In genomic region chr1:229207916-229208315, GRCh38 we compare ENCODE assay signal across 15 cellular contexts.
A peak's percentile ranks its signal among the peaks of the same experiment; 100 is the strongest.
DNase-seq lines count a peak whose midpoint lies in the region; ATAC-seq and TF ChIP-seq lines count a peak whose summit lies in the region.
"Had no signal": no experiment of that assay in that cellular context is flagged by ENCODE, and none has a peak within 500 bp of the region (broad histone marks: within the 10 kb centered on the region; RNA-seq: fewer than 3 reads in every experiment).

No MANE protein-coding gene starts in this region.

- WGBS in hepatocyte (ENCODE audit: low lambda C conversion rate, missing lambda C conversion rate), result 76% methylated on average over 3 of the region's 3 CpGs
- 80% methylated on average over 3 of the region's 3 CpGs for WGBS in smooth muscle cell (ENCODE audit: low lambda C conversion rate)
- WGBS in psoas muscle, 3 donors, result 90 to 95% (median 92%) methylated on average over 3 of the region's 3 CpGs

- H3K9ac ChIP-seq in smooth muscle cell (ENCODE audit: low read depth), result no peak overlapping the region

- H3K27me3 Mint-ChIP-seq in Caco-2 (ENCODE audit: insufficient read depth, unreplicated experiment), result no peaks in the 10 kb centered on the region

- no peak overlapping the region for H3K4me3 Mint-ChIP-seq in Caco-2 (ENCODE audit: unreplicated experiment)
- H3K4me3 Mint-ChIP-seq: CD14-positive monocyte; CD8-positive, alpha-beta T cell; HFFc6 had no signal

- no TSS peak for BruUV-seq in Caco-2 (replicated peaks; lab: Mats Ljungman, UMichigan)

- H3K4me2 ChIP-seq in hepatocyte, result no peak overlapping the region
- H3K4me2 ChIP-seq in smooth muscle cell, result peak overlapping the region; percentile 72

- H3K79me2 ChIP-seq in hepatocyte (no peaks in the 10 kb centered on the region), smooth muscle cell (ENCODE audit: low read depth) (no peaks in the 10 kb centered on the region)

- CTCF ChIA-PET in Caco-2 (lab: Charles Lee), result no interaction called here

- ATAC-seq in HG02678 (IDR thresholded peaks at IDR 0.05; ENCODE audit: unreplicated experiment) (no peak), psoas muscle (no peak), GM21717 (IDR thresholded peaks at IDR 0.05; ENCODE audit: unreplicated experiment) (no peak)
- ATAC-seq: CD8-positive, alpha-beta T cell; GM12878 had no signal

- peaks cover 46% of the 10 kb centered on the region for H3K4me1 ChIP-seq in Caco-2
- H3K4me1 ChIP-seq in hepatocyte (ENCODE audit: insufficient read depth), result peaks cover 58% of the 10 kb centered on the region
- H3K4me1 ChIP-seq in smooth muscle cell (ENCODE audit: low read depth), result peaks cover 29% of the 10 kb centered on the region
- peaks cover 7% of the 10 kb centered on the region for H3K4me1 ChIP-seq in psoas muscle

- H3K27me3 ChIP-seq in Caco-2 (replicated peaks; ENCODE audit: control insufficient read depth, insufficient read depth, low read length) (no peaks in the 10 kb centered on the region), hepatocyte (no peaks in the 10 kb centered on the region), smooth muscle cell (ENCODE audit: low read depth) (no peaks in the 10 kb centered on the region), psoas muscle (ENCODE audit: insufficient read depth in 3 of 3, low read length in 2 of 3) (no peaks in the 10 kb centered on the region)
- H3K27me3 ChIP-seq: BE2C had no signal

- POLR2A ChIA-PET in Caco-2 (lab: Charles Lee), result no interaction called here

- H3K36me3 Mint-ChIP-seq in Caco-2 (ENCODE audit: insufficient read depth, unreplicated experiment), result peaks cover 6% of the 10 kb centered on the region
- H3K36me3 Mint-ChIP-seq: CD14-positive monocyte; CD8-positive, alpha-beta T cell had no signal

- H3F3A ChIP-seq in smooth muscle cell (ENCODE audit: low read depth), result peaks cover 36% of the 10 kb centered on the region

- H3K9me3 ChIP-seq in Caco-2 (no peaks in the 10 kb centered on the region), hepatocyte (ENCODE audit: low read depth) (no peaks in the 10 kb centered on the region), smooth muscle cell (replicated peaks; ENCODE audit: low read depth) (no peaks in the 10 kb centered on the region), psoas muscle (no peaks in the 10 kb centered on the region)
- H3K9me3 ChIP-seq: BE2C had no signal

- intact Hi-C loops in Caco-2 (cut with micrococcal nuclease; ENCODE audit: unreplicated experiment), result no loop called here
- intact Hi-C loops in psoas muscle (cut with DNase I), result no loop called here

- no peak for TF ChIP-seq CTCF in 22Rv1 (IDR thresholded peaks at IDR 0.05)
- no peak for TF ChIP-seq CTCF in Caco-2 (IDR thresholded peaks at IDR 0.05; ENCODE audit: insufficient read depth in 1 of 2, low read depth in 1 of 2, low read length in 1 of 2, severe bottlenecking in 1 of 2, unreplicated experiment in 1 of 2)
- TF ChIP-seq CTCF in hepatocyte (IDR thresholded peaks at IDR 0.05; ENCODE audit: poor library complexity), result no peak
- TF ChIP-seq CTCF in smooth muscle cell (IDR thresholded peaks at IDR 0.05; ENCODE audit: borderline replicate concordance, insufficient read depth, poor library complexity, severe bottlenecking), result no peak
- no peak for TF ChIP-seq CTCF in psoas muscle (IDR thresholded peaks at IDR 0.05)

- H3K4me3 ChIP-seq in Caco-2 (ENCODE audit: low read depth, low read length), result no peak overlapping the region
- H3K4me3 ChIP-seq in hepatocyte, result no peak overlapping the region
- no peak overlapping the region for H3K4me3 ChIP-seq in smooth muscle cell
- no peak overlapping the region for H3K4me3 ChIP-seq in psoas muscle
- H3K4me3 ChIP-seq: GM12878 had no signal

- H4K20me1 ChIP-seq in hepatocyte (ENCODE audit: insufficient read depth, poor library complexity, severe bottlenecking) (no peaks in the 10 kb centered on the region), smooth muscle cell (ENCODE audit: low read depth) (no peaks in the 10 kb centered on the region)

- H3K36me3 ChIP-seq in Caco-2 (ENCODE audit: control insufficient read depth, insufficient read depth, low read length), result no peaks in the 10 kb centered on the region
- H3K36me3 ChIP-seq in hepatocyte (replicated peaks; ENCODE audit: insufficient read depth, low read depth), result no peaks in the 10 kb centered on the region
- no peaks in the 10 kb centered on the region for H3K36me3 ChIP-seq in smooth muscle cell (ENCODE audit: low read depth)
- no peaks in the 10 kb centered on the region for H3K36me3 ChIP-seq in psoas muscle (ENCODE audit: insufficient read depth in 1 of 2, low read depth in 1 of 2)
- H3K36me3 ChIP-seq: BE2C had no signal

- H3K27ac Mint-ChIP-seq in Caco-2 (ENCODE audit: unreplicated experiment), result peak overlapping the region; percentile 79
- H3K27ac Mint-ChIP-seq: CD8-positive, alpha-beta T cell; HFFc6 had no signal

- no peak overlapping the region for H2AFZ ChIP-seq in hepatocyte
- no peak overlapping the region for H2AFZ ChIP-seq in smooth muscle cell (ENCODE audit: low read depth)

- H3K9me3 Mint-ChIP-seq in Caco-2 (ENCODE audit: unreplicated experiment), result no peaks in the 10 kb centered on the region
- H3K9me3 Mint-ChIP-seq: CD8-positive, alpha-beta T cell; HFFc6 had no signal

- DNase-seq in Caco-2, result no peak
- DNase-seq in hepatocyte (ENCODE audit: low spot score), result no peak
- DNase-seq in smooth muscle cell (lab: John Stamatoyannopoulos, UW; ENCODE audit: unreplicated experiment), result no peak
- no peak for DNase-seq in psoas muscle
- no peak for DNase-seq in substantia nigra (lab: John Stamatoyannopoulos, UW)
- DNase-seq: BE2C; CD8-positive, alpha-beta T cell; COR-L47; HFFc6; KBM-7 had no signal

- peak overlapping the region; percentile 57 for H3K27ac ChIP-seq in 22Rv1
- peak overlapping the region; percentile 96 for H3K27ac ChIP-seq in hepatocyte
- peak overlapping the region; percentile 97 for H3K27ac ChIP-seq in smooth muscle cell (ENCODE audit: low read depth)
- H3K27ac ChIP-seq in psoas muscle, result no peak overlapping the region
- no peak overlapping the region for H3K27ac ChIP-seq in substantia nigra (ENCODE audit: low read depth, low read length, poor library complexity, severe bottlenecking)

- H3K4me1 Mint-ChIP-seq in Caco-2 (ENCODE audit: low read depth, unreplicated experiment), result peaks cover 5% of the 10 kb centered on the region
- H3K4me1 Mint-ChIP-seq: CD14-positive monocyte had no signal

- H3K9me2 ChIP-seq in hepatocyte (replicated peaks; ENCODE audit: insufficient read depth), result no peaks in the 10 kb centered on the region

Comparison
In these comparisons a context has a peak if more than half of its experiments do, and no peak if none do; other contexts are left out.
1. H3K27ac ChIP-seq: peak in 22Rv1 (single experiment), hepatocyte (single experiment) and smooth muscle cell (single experiment); none in psoas muscle (single experiment) and substantia nigra (single experiment).